ENCODE assay signal across 8 cellular contexts in the genomic region with DNA sequence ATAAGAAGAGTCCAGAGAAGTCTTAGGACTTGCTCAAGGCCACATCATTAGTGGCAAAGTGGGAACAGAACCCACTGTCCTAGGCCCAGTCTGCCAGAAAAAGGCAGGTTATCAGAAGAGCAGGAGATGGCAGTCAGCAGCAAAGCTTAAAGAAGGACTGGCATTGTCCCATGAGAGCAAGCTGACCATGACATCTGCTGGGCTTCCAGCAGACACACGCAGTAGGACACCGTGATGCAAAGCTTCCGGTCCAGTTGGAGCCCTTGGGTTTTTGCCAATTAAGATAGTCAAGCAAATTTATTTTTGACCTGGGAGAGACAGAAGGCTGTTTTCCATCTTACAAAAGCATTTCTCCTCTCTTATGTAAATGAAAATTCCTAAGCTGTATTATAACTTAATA. TPM values are rescaled to one million over a fixed set of nuclear protein-coding genes. Genes with fewer than 3 reads are reported as not detected.
DNase-seq lines count a peak whose midpoint lies in the region; ATAC-seq and TF ChIP-seq lines count a peak whose summit lies in the region.

No MANE protein-coding gene starts in this region.

- H3K9me3 Mint-ChIP-seq in activated T-cell treated with anti-CD3 and anti-CD28 coated beads, Interleukin-2, amount 50 U/mL, for 24 hours = no peaks in the 10 kb centered on the region
- no peaks in the 10 kb centered on the region for H3K9me3 Mint-ChIP-seq in activated T-cell treated with anti-CD3 and anti-CD28 coated beads, Interleukin-2, amount 50 U/mL, for 4 hours

- H3K27me3 ChIP-seq in body of pancreas (no peaks in the 10 kb centered on the region), lower lobe of right lung (ENCODE audit: low read depth) (no peaks in the 10 kb centered on the region), uterus (no peaks in the 10 kb centered on the region)

- intact Hi-C loops in body of pancreas (cut with DNase I) (no loop called here), lower lobe of right lung (cut with DNase I) (no loop called here), uterus (cut with DNase I; ENCODE audit: low total_unique reads) (no loop called here)

- TF ChIP-seq CTCF in body of pancreas (IDR thresholded peaks at IDR 0.05) (no peak), lower lobe of right lung (IDR thresholded peaks at IDR 0.05) (no peak), uterus (IDR thresholded peaks at IDR 0.05) (no peak)

- WGBS in body of pancreas, 2 donors = 3 to 9% methylated on average over 3 of the region's 3 CpGs

- peaks cover 93% of the 10 kb centered on the region for H3K4me1 ChIP-seq in body of pancreas
- H3K4me1 ChIP-seq in lower lobe of right lung = peaks cover 97% of the 10 kb centered on the region
- peaks cover 10 to 36% of the 10 kb centered on the region in 2 donors for H3K4me1 ChIP-seq in uterus

- no peak overlapping the region for H3K4me3 ChIP-seq in body of pancreas
- no peak overlapping the region for H3K4me3 ChIP-seq in lower lobe of right lung
- H3K4me3 ChIP-seq in uterus = no peak overlapping the region

- H3K27ac Mint-ChIP-seq in activated T-cell treated with anti-CD3 and anti-CD28 coated beads, Interleukin-2, amount 50 U/mL, for 24 hours = peak overlapping the region; percentile 88

- no peak overlapping the region for H3K4me3 Mint-ChIP-seq in activated T-cell treated with anti-CD3 and anti-CD28 coated beads, Interleukin-2, amount 50 U/mL, for 24 hours
- no peak overlapping the region for H3K4me3 Mint-ChIP-seq in activated T-cell treated with anti-CD3 and anti-CD28 coated beads, Interleukin-2, amount 50 U/mL, for 4 hours

- ATAC-seq in activated T-cell treated with anti-CD3 and anti-CD28 coated beads, Interleukin-2, amount 50 U/mL, for 4 hours = no peak
- ATAC-seq in body of pancreas (peak; percentile 38), lower lobe of right lung (peak; percentile 5 to 31), GM21526 (IDR thresholded peaks at IDR 0.05; ENCODE audit: low FRiP score, unreplicated experiment) (no peak)

- TF ChIP-seq POLR2A in body of pancreas (IDR thresholded peaks at IDR 0.05) (no peak), uterus (IDR thresholded peaks at IDR 0.05) (no peak)

- H3K9me3 ChIP-seq in body of pancreas (no peaks in the 10 kb centered on the region), lower lobe of right lung (no peaks in the 10 kb centered on the region), uterus (no peaks in the 10 kb centered on the region)

- peaks cover 62% of the 10 kb centered on the region for H3K36me3 Mint-ChIP-seq in activated T-cell treated with anti-CD3 and anti-CD28 coated beads, Interleukin-2, amount 50 U/mL, for 24 hours (ENCODE audit: low read depth)
- H3K36me3 Mint-ChIP-seq in activated T-cell treated with anti-CD3 and anti-CD28 coated beads, Interleukin-2, amount 50 U/mL, for 4 hours (ENCODE audit: insufficient read depth) = peaks cover 36% of the 10 kb centered on the region

- H3K36me3 ChIP-seq in body of pancreas (replicated peaks in 1 of 2; ENCODE audit: insufficient read depth in 1 of 2, low read depth in 2 of 2) = peaks cover 1 to 4% of the 10 kb centered on the region in 2 donors
- H3K36me3 ChIP-seq in lower lobe of right lung = peaks cover 54% of the 10 kb centered on the region
- H3K36me3 ChIP-seq in uterus = no peaks in the 10 kb centered on the region

- no peak for DNase-seq in activated T-cell treated with anti-CD3 and anti-CD28 coated beads, Interleukin-2, amount 50 U/mL, for 24 hours
- DNase-seq in activated T-cell treated with anti-CD3 and anti-CD28 coated beads, Interleukin-2, amount 50 U/mL, for 4 hours = no peak
- DNase-seq in body of pancreas = peak; percentile 57 to 75 (median 67)
- no peak for DNase-seq in lower lobe of right lung
- DNase-seq in uterus = peak in 1 of 2 donors; percentile 73
- DNase-seq in NCI-H1105 (lab: John Stamatoyannopoulos, UW) = no peak
- no peak for DNase-seq in activated CD8-positive, alpha-beta memory T cell treated with anti-CD3 and anti-CD28 coated beads, Interleukin-2, amount 50 U/mL, for 48 hours

- peak overlapping the region; percentile 84 to 96 (median 94) for H3K27ac ChIP-seq in body of pancreas
- peak overlapping the region; percentile 94 for H3K27ac ChIP-seq in lower lobe of right lung
- H3K27ac ChIP-seq in uterus = peak overlapping the region; percentile 99 to 100

- peaks cover 93% of the 10 kb centered on the region for H3K4me1 Mint-ChIP-seq in activated T-cell treated with anti-CD3 and anti-CD28 coated beads, Interleukin-2, amount 50 U/mL, for 24 hours (ENCODE audit: low read depth)
- H3K4me1 Mint-ChIP-seq in activated T-cell treated with anti-CD3 and anti-CD28 coated beads, Interleukin-2, amount 50 U/mL, for 4 hours (ENCODE audit: low read depth) = peaks cover 86% of the 10 kb centered on the region

- H3K27me3 Mint-ChIP-seq in activated T-cell treated with anti-CD3 and anti-CD28 coated beads, Interleukin-2, amount 50 U/mL, for 24 hours = no peaks in the 10 kb centered on the region
- no peaks in the 10 kb centered on the region for H3K27me3 Mint-ChIP-seq in activated T-cell treated with anti-CD3 and anti-CD28 coated beads, Interleukin-2, amount 50 U/mL, for 4 hours (ENCODE audit: low read depth)

RNA-seq across cellular contexts. Expression of gene ZBTB38, which starts 42.1 kb away (rescaled TPM):
- total RNA-seq in activated T-cell treated with anti-CD3 and anti-CD28 coated beads, Interleukin-2, amount 50 U/mL, for 4 hours = 10 to 100 TPM; 15.4 to 22.5 (median 21.0) TPM
- total RNA-seq in body of pancreas (10 to 100 TPM; 48.5 to 60.4 TPM), lower lobe of right lung (89.6 TPM), uterus (100 to 1,000 TPM; 125 to 183 (median 149) TPM)

Comparison
In these comparisons a context has a peak if more than half of its experiments do, and no peak if none do; other contexts are left out.
1. DNase-seq: peak in body of pancreas (4 of 4); none in activated T-cell treated with anti-CD3 and anti-CD28 coated beads, Interleukin-2, amount 50 U/mL, for 24 hours (single experiment), activated T-cell treated with anti-CD3 and anti-CD28 coated beads, Interleukin-2, amount 50 U/mL, for 4 hours (single experiment), lower lobe of right lung (single experiment), NCI-H1105 (single experiment) and activated CD8-positive, alpha-beta memory T cell treated with anti-CD3 and anti-CD28 coated beads, Interleukin-2, amount 50 U/mL, for 48 hours (single experiment).
2. ATAC-seq: peak in body of pancreas (single experiment) and lower lobe of right lung (2 of 2); none in activated T-cell treated with anti-CD3 and anti-CD28 coated beads, Interleukin-2, amount 50 U/mL, for 4 hours (0 of 2) and GM21526 (single experiment).
3. Peak in every context shown above with its lines, with median percentiles within 50 percentile points of each other: H3K27ac ChIP-seq.